Comparison of ENCODE assay signal across 1 cellular context in genomic region chr17:57545836-57546305, GRCh38.
TF ChIP-seq lines count a peak whose summit lies in the region.

No MANE protein-coding gene starts in this region.

TF ChIP-seq in HEK293, 187 proteins besides CTCF, POLR2A, EP300 and RAD21 (continued from another document and continues in another):
- no peak for TF ChIP-seq ZBTB7A (tag by site-specific recombination; IDR thresholded peaks at IDR 0.05; ENCODE audit: low read depth)
- TF ChIP-seq ZNF248 (tag by site-specific recombination; IDR thresholded peaks at IDR 0.05) = no peak
- TF ChIP-seq RBAK (tag by site-specific recombination; IDR thresholded peaks at IDR 0.05) = no peak
- no peak for TF ChIP-seq PRDM2 (tag by site-specific recombination; IDR thresholded peaks at IDR 0.05; ENCODE audit: borderline replicate concordance)
- no peak for TF ChIP-seq BCL11B (tag by site-specific recombination; IDR thresholded peaks at IDR 0.05; ENCODE audit: low read depth)
- no peak for TF ChIP-seq ZNF548 (tag by site-specific recombination; IDR thresholded peaks at IDR 0.05)
- TF ChIP-seq ZNF18 (tag by site-specific recombination; IDR thresholded peaks at IDR 0.05) = peak; percentile 79
- TF ChIP-seq ATF2 (tag by site-specific recombination; IDR thresholded peaks at IDR 0.05; ENCODE audit: low read depth) = 0 out of 2 replicates have a peak, but pooled peaks have one; percentile 12
- TF ChIP-seq PATZ1 (tag by site-specific recombination; IDR thresholded peaks at IDR 0.05) = peak; percentile 81
- no peak for TF ChIP-seq ZNF211 (tag by site-specific recombination; IDR thresholded peaks at IDR 0.05; ENCODE audit: low read depth)
- peak; percentile 68; the same call in 1 of the 2 replicates for TF ChIP-seq GLIS2 (tag by site-specific recombination; IDR thresholded peaks at IDR 0.05)
- no peak for TF ChIP-seq SALL2 (tag by site-specific recombination; IDR thresholded peaks at IDR 0.05; ENCODE audit: borderline replicate concordance)
- TF ChIP-seq ZNF24 (tag by site-specific recombination; IDR thresholded peaks at IDR 0.05) = peak; percentile 66; the same call in 1 of the 2 replicates
- TF ChIP-seq ZNF175 (tag by site-specific recombination; IDR thresholded peaks at IDR 0.05) = no peak
- TF ChIP-seq ZNF701 (tag by site-specific recombination; IDR thresholded peaks at IDR 0.05) = no peak
- peak; percentile 69; the same call in 1 of the 2 replicates for TF ChIP-seq TSHZ1 (tag by site-specific recombination; IDR thresholded peaks at IDR 0.05; ENCODE audit: borderline replicate concordance)
- 0 out of 2 replicates have a peak, but pooled peaks have one; percentile 12 for TF ChIP-seq ZNF121 (tag by site-specific recombination; IDR thresholded peaks at IDR 0.05)
- TF ChIP-seq ZNF174 (tag by site-specific recombination; IDR thresholded peaks at IDR 0.05) = no peak
- no peak for TF ChIP-seq ZNF391 (tag by site-specific recombination; IDR thresholded peaks at IDR 0.05; ENCODE audit: borderline replicate concordance, low read depth)
- TF ChIP-seq ZNF23 (tag by site-specific recombination; IDR thresholded peaks at IDR 0.05; ENCODE audit: borderline replicate concordance) = no peak
- TF ChIP-seq TCF7L2 (IDR thresholded peaks at IDR 0.05; ENCODE audit: borderline replicate concordance, low read depth, low read length) = no peak
- peak; percentile 95 for TF ChIP-seq SP7 (tag by site-specific recombination; IDR thresholded peaks at IDR 0.05)
- TF ChIP-seq ZNF169 (tag by site-specific recombination; IDR thresholded peaks at IDR 0.05) = no peak
- TF ChIP-seq HOXA7 (CRISPR knock-in tag; IDR thresholded peaks at IDR 0.05; ENCODE audit: borderline replicate concordance) = no peak
- TF ChIP-seq ZNF350 (tag by site-specific recombination; IDR thresholded peaks at IDR 0.05) = no peak
- TF ChIP-seq MYNN (tag by site-specific recombination; IDR thresholded peaks at IDR 0.05; ENCODE audit: borderline replicate concordance) = no peak
- no peak; the same call in 1 of the 2 replicates for TF ChIP-seq ZNF692 (tag by site-specific recombination; IDR thresholded peaks at IDR 0.05)
- peak; percentile 78 for TF ChIP-seq ZBTB8A (tag by site-specific recombination; IDR thresholded peaks at IDR 0.05)
- peak; percentile 45; the same call in 1 of the 2 replicates for TF ChIP-seq GFI1B (tag by site-specific recombination; IDR thresholded peaks at IDR 0.05)
- TF ChIP-seq ZNF629 (tag by site-specific recombination; IDR thresholded peaks at IDR 0.05) = peak; percentile 79
- TF ChIP-seq ZNF580 (tag by site-specific recombination; IDR thresholded peaks at IDR 0.05) = peak; percentile 72
- no peak for TF ChIP-seq ZNF518A (tag by site-specific recombination; conservative IDR thresholded peaks at IDR 0.05; ENCODE audit: low read depth)
